27 cellular contexts compared by ENCODE assay signal in the genomic region with DNA sequence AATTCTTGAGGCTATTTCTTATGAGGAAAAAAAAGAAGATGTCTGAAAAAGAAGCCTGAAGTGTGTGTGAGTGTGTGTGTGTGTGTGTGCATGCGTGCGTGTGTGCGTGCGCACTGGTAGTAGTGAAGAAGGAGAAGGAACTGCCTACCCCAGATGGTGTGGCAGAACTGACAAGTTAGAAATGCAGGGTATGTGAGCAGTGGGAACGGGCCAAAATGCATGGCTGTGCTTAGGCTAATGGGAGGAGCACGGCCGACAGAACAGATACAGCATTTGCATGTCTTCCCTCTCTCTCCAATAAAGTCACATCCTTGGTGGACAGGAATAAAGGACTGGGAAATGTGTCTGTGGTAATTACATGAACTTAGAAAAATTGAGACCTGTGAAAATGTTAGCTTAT.
"Had no signal": no experiment of that assay in that cellular context is flagged by ENCODE, and none has a peak within 500 bp of the region (broad histone marks: within the 10 kb centered on the region; RNA-seq: fewer than 3 reads in every experiment).

No MANE protein-coding gene starts in this region.

- H3K36me3 ChIP-seq: prostate gland had no signal

- ATAC-seq: esophagus mucosa; gastrocnemius medialis; naive thymus-derived CD4-positive, alpha-beta T cell; stimulated activated effector memory CD8-positive, alpha-beta T cell treated with anti-CD3 and anti-CD28 coated beads, Interleukin-12 subunit alpha, Interleukin-12 subunit beta, amount 100 ng/mL, for 72 hours had no signal

- H3K4me1 ChIP-seq: heart right ventricle, prostate gland, right atrium auricular region, sigmoid colon, testis, tibial artery, upper lobe of left lung had no signal

- H3K27me3 ChIP-seq: gastrocnemius medialis, heart right ventricle, right atrium auricular region, sigmoid colon, testis, tibial artery, upper lobe of left lung had no signal

- H3K9me3 ChIP-seq: gastrocnemius medialis, heart right ventricle, prostate gland, right atrium auricular region, sigmoid colon, testis, tibial artery, upper lobe of left lung had no signal

- H3K27ac ChIP-seq: epithelial cell of prostate, gastrocnemius medialis, heart right ventricle, prostate gland, right atrium auricular region, sigmoid colon, testis, tibial artery, upper lobe of left lung had no signal

- H3K27me3 Mint-ChIP-seq: naive thymus-derived CD4-positive, alpha-beta T cell had no signal

- H3K4me3 ChIP-seq: gastrocnemius medialis, heart right ventricle, prostate gland, right atrium auricular region, sigmoid colon, testis, tibial artery, upper lobe of left lung had no signal

- H3K4me3 Mint-ChIP-seq: endodermal cell; immature natural killer cell; naive thymus-derived CD4-positive, alpha-beta T cell; nephron; stimulated activated effector memory CD8-positive, alpha-beta T cell treated with anti-CD3 and anti-CD28 coated beads, Interleukin-12 subunit alpha, Interleukin-12 subunit beta, amount 100 ng/mL, for 72 hours had no signal

- DNase-seq: effector CD8-positive, alpha-beta T cell; endodermal cell; foreskin fibroblast; gastrocnemius medialis; heart right ventricle; hippocampal formation; immature natural killer cell; islet precursor cell; kidney glomerular epithelial cell; mesenchymal stem cell; midbrain; naive thymus-derived CD4-positive, alpha-beta T cell; nucleus accumbens; sigmoid colon; stimulated activated CD4-positive, alpha-beta T cell treated with anti-CD3 and anti-CD28 coated beads, Interleukin-2, amount 100 ng/mL, for 24 hours; stimulated activated CD4-positive, alpha-beta T cell treated with anti-CD3 and anti-CD28 coated beads, Interleukin-4, amount 100 ng/mL, for 24 hours; stimulated activated naive CD4-positive, alpha-beta T cell treated with Interleukin-2 at 50 U/mL for 16 hours; substantia nigra; testis; tibial artery; upper lobe of left lung had no signal

- H3K4me1 Mint-ChIP-seq: endodermal cell; immature natural killer cell; nephron; stimulated activated effector memory CD8-positive, alpha-beta T cell treated with anti-CD3 and anti-CD28 coated beads, Interleukin-12 subunit alpha, Interleukin-12 subunit beta, amount 100 ng/mL, for 72 hours had no signal

- H3K9me3 Mint-ChIP-seq: endodermal cell; immature natural killer cell; nephron; stimulated activated effector memory CD8-positive, alpha-beta T cell treated with anti-CD3 and anti-CD28 coated beads, Interleukin-12 subunit alpha, Interleukin-12 subunit beta, amount 100 ng/mL, for 72 hours had no signal

- H3K27ac Mint-ChIP-seq: endodermal cell; immature natural killer cell; naive thymus-derived CD4-positive, alpha-beta T cell; nephron; stimulated activated effector memory CD8-positive, alpha-beta T cell treated with anti-CD3 and anti-CD28 coated beads, Interleukin-12 subunit alpha, Interleukin-12 subunit beta, amount 100 ng/mL, for 72 hours had no signal
